ENCODE assay signal across 7 cellular contexts in genomic region chr3:66472313-66473134, GRCh38. TPM values are rescaled to one million over a fixed set of nuclear protein-coding genes. Genes with fewer than 3 reads are reported as not detected.
DNase-seq lines count a peak whose midpoint lies in the region; ATAC-seq and TF ChIP-seq lines count a peak whose summit lies in the region.

No MANE protein-coding gene starts in this region.

- H3K79me2 ChIP-seq in osteoblast (ENCODE audit: insufficient read depth, low read length): no peaks in the 10 kb centered on the region

- TF ChIP-seq CTCF in cardiac fibroblast (IDR thresholded peaks at IDR 0.05; ENCODE audit: low read depth, low read length) (no peak), osteoblast (IDR thresholded peaks at IDR 0.05; ENCODE audit: extremely low read depth, low read depth, low read length) (no peak)

- peak overlapping the region; percentile 56 for H3K4me2 ChIP-seq in osteoblast (ENCODE audit: insufficient read depth, low read length)

- peak; percentile 78 for DNase-seq in RKO (ENCODE audit: low spot score)
- DNase-seq in cardiac fibroblast (ENCODE audit: low read depth in 2 of 2): peak; percentile 47 to 92
- DNase-seq in osteoblast (ENCODE audit: insufficient read length, low spot score, missing footprints): no peak
- no peak for DNase-seq in HUDEP-2 (lab: John Stamatoyannopoulos, UW; ENCODE audit: unreplicated experiment in 76 of 76)
- DNase-seq in NCI-H1436 (lab: John Stamatoyannopoulos, UW): no peak

- H3K27ac ChIP-seq in osteoblast (ENCODE audit: low read depth, low read length): peak overlapping the region; percentile 83

- peak overlapping the region; percentile 1 for H2AFZ ChIP-seq in osteoblast (ENCODE audit: low read length)

- H4K20me1 ChIP-seq in osteoblast (ENCODE audit: insufficient read depth, low read length): no peaks in the 10 kb centered on the region

- peaks cover 39% of the 10 kb centered on the region for H3K4me1 ChIP-seq in osteoblast (ENCODE audit: insufficient read depth, low read length)

- no peaks in the 10 kb centered on the region for H3K27me3 ChIP-seq in osteoblast (ENCODE audit: insufficient read depth, low read length)

- no peak overlapping the region for H3K4me3 ChIP-seq in cardiac fibroblast (replicated peaks in 1 of 2; ENCODE audit: low read depth in 2 of 2, low read length in 2 of 2)
- H3K4me3 ChIP-seq in osteoblast (ENCODE audit: insufficient read depth, low read length): peak overlapping the region; percentile 13

- no peaks in the 10 kb centered on the region for H3K9me3 ChIP-seq in osteoblast (ENCODE audit: low read depth, low read length)

- ATAC-seq in GM18873 (IDR thresholded peaks at IDR 0.05; ENCODE audit: low FRiP score, unreplicated experiment): peak; percentile 65
- peak; percentile 57 for ATAC-seq in HG02798 (IDR thresholded peaks at IDR 0.05; ENCODE audit: poor library complexity, unreplicated experiment)

- no peaks in the 10 kb centered on the region for H3K36me3 ChIP-seq in osteoblast (ENCODE audit: insufficient read depth, low read length)

RNA-seq across cellular contexts. Expression of gene LRIG1, which starts 28.3 kb away (rescaled TPM):
- total RNA-seq in osteoblast: 14.1 and 16.5 TPM in 2 replicates

Comparison
In these comparisons a context has a peak if more than half of its experiments do, and no peak if none do; other contexts are left out.
1. DNase-seq: peak in RKO (single experiment) and cardiac fibroblast (2 of 2); none in osteoblast (single experiment), HUDEP-2 (0 of 76) and NCI-H1436 (single experiment).